In genomic region chr22:25100972-25101371, GRCh38 we compare ENCODE assay signal across 21 cellular contexts.
DNase-seq lines count a peak whose midpoint lies in the region; ATAC-seq and TF ChIP-seq lines count a peak whose summit lies in the region.
"Had no signal": no experiment of that assay in that cellular context is flagged by ENCODE, and none has a peak within 500 bp of the region (broad histone marks: within the 10 kb centered on the region; RNA-seq: fewer than 3 reads in every experiment).

No MANE protein-coding gene starts in this region.

- no peaks in the 10 kb centered on the region for H3K9me3 Mint-ChIP-seq in activated T-cell treated with anti-CD3 and anti-CD28 coated beads, Interleukin-2, amount 50 U/mL, for 24 hours
- H3K9me3 Mint-ChIP-seq: activated naive CD4-positive, alpha-beta T cell treated with anti-CD3 and anti-CD28 coated beads, Interleukin-2, amount 50 U/mL, for 72 hours; naive thymus-derived CD8-positive, alpha-beta T cell had no signal

- H3K27ac Mint-ChIP-seq in activated T-cell treated with anti-CD3 and anti-CD28 coated beads, Interleukin-2, amount 50 U/mL, for 24 hours = peak overlapping the region; percentile 4

- no peak for TF ChIP-seq POLR2A in erythroblast (IDR thresholded peaks at IDR 0.05; ENCODE audit: low read length)

- peaks cover 3% of the 10 kb centered on the region for H3K4me1 Mint-ChIP-seq in activated T-cell treated with anti-CD3 and anti-CD28 coated beads, Interleukin-2, amount 50 U/mL, for 24 hours (ENCODE audit: low read depth)

- no peaks in the 10 kb centered on the region for H3K27me3 ChIP-seq in tibial artery
- H3K27me3 ChIP-seq: BLaER1, colonic mucosa, right lobe of liver, upper lobe of left lung had no signal

- no peaks in the 10 kb centered on the region for H3K36me3 Mint-ChIP-seq in activated T-cell treated with anti-CD3 and anti-CD28 coated beads, Interleukin-2, amount 50 U/mL, for 24 hours (ENCODE audit: low read depth)
- H3K36me3 Mint-ChIP-seq: activated naive CD4-positive, alpha-beta T cell treated with anti-CD3 and anti-CD28 coated beads, Interleukin-2, amount 50 U/mL, for 72 hours had no signal

- no peak overlapping the region for H3K4me3 ChIP-seq in tibial artery
- H3K4me3 ChIP-seq: A549, BLaER1, colonic mucosa, right lobe of liver, upper lobe of left lung had no signal

- no peaks in the 10 kb centered on the region for H3K9me3 ChIP-seq in tibial artery
- H3K9me3 ChIP-seq: A549, BLaER1, colonic mucosa, right lobe of liver, upper lobe of left lung had no signal

- intact Hi-C loops in tibial artery (cut with DNase I; ENCODE audit: low total_unique reads) = no loop called here

- H3K36me3 ChIP-seq in tibial artery = no peaks in the 10 kb centered on the region
- H3K36me3 ChIP-seq: BLaER1, colonic mucosa, right lobe of liver, upper lobe of left lung had no signal

- no peak for TF ChIP-seq CTCF in tibial artery (IDR thresholded peaks at IDR 0.05)

- no peak overlapping the region for H3K4me3 Mint-ChIP-seq in activated T-cell treated with anti-CD3 and anti-CD28 coated beads, Interleukin-2, amount 50 U/mL, for 24 hours
- H3K4me3 Mint-ChIP-seq: naive thymus-derived CD8-positive, alpha-beta T cell had no signal

- no peaks in the 10 kb centered on the region for H3K27me3 Mint-ChIP-seq in activated T-cell treated with anti-CD3 and anti-CD28 coated beads, Interleukin-2, amount 50 U/mL, for 24 hours
- H3K27me3 Mint-ChIP-seq: naive thymus-derived CD8-positive, alpha-beta T cell had no signal

- ATAC-seq in GM18498 (IDR thresholded peaks at IDR 0.05; ENCODE audit: unreplicated experiment) (no peak), HG02759 (IDR thresholded peaks at IDR 0.05; ENCODE audit: unreplicated experiment) (no peak)
- ATAC-seq: A549; activated naive CD4-positive, alpha-beta T cell treated with anti-CD3 and anti-CD28 coated beads, Interleukin-2, amount 50 U/mL, for 72 hours; naive thymus-derived CD8-positive, alpha-beta T cell; right lobe of liver had no signal

- H3K27ac ChIP-seq in angular gyrus (ENCODE audit: low read depth, low read length) = peak overlapping the region; percentile 11
- peak overlapping the region; percentile 80 to 81 for H3K27ac ChIP-seq in tibial artery
- H3K27ac ChIP-seq: A549, BLaER1, colonic mucosa, parathyroid adenoma, right lobe of liver, upper lobe of left lung had no signal

- DNase-seq in activated T-cell treated with anti-CD3 and anti-CD28 coated beads, Interleukin-2, amount 50 U/mL, for 24 hours = no peak
- DNase-seq in activated T-cell treated with anti-CD3 and anti-CD28 coated beads, Interleukin-2, amount 50 U/mL, for 1 hour = no peak
- DNase-seq in erythroblast (lab: John Stamatoyannopoulos, UW) = peak; percentile 80 to 91
- DNase-seq in tibial artery = no peak
- DNase-seq in stimulated activated CD4-positive, alpha-beta T cell treated with anti-CD3 and anti-CD28 coated beads, Interleukin-4, amount 100 ng/mL, for 24 hours = no peak
- DNase-seq: activated CD4-positive, alpha-beta T cell treated with anti-CD3 and anti-CD28 coated beads for 4 hours; Calu3; colonic mucosa; MM.1S; naive thymus-derived CD8-positive, alpha-beta T cell; NCI-H1436 treated with DMSO at 0.1 percent for 48 hours; right lobe of liver; Right ventricle myocardium superior; upper lobe of left lung had no signal

- H3K4me1 ChIP-seq in tibial artery = peaks cover 0 to 60% (median 39%) of the 10 kb centered on the region in 4 donors
- H3K4me1 ChIP-seq: A549, colonic mucosa, parathyroid adenoma, right lobe of liver, upper lobe of left lung had no signal

Comparison
In these comparisons a context has a peak if more than half of its experiments do, and no peak if none do; other contexts are left out.
1. DNase-seq: peak in erythroblast (2 of 2); none in activated T-cell treated with anti-CD3 and anti-CD28 coated beads, Interleukin-2, amount 50 U/mL, for 24 hours (single experiment), activated T-cell treated with anti-CD3 and anti-CD28 coated beads, Interleukin-2, amount 50 U/mL, for 1 hour (single experiment), tibial artery (0 of 2) and stimulated activated CD4-positive, alpha-beta T cell treated with anti-CD3 and anti-CD28 coated beads, Interleukin-4, amount 100 ng/mL, for 24 hours (single experiment).